In genomic region chr5:172688735-172689572, GRCh38 we compare ENCODE assay signal across 11 cellular contexts. TPM values are rescaled to one million over a fixed set of nuclear protein-coding genes. Genes with fewer than 3 reads are reported as not detected.
DNase-seq lines count a peak whose midpoint lies in the region; ATAC-seq and TF ChIP-seq lines count a peak whose summit lies in the region.
"Had no signal": no experiment of that assay in that cellular context is flagged by ENCODE, and none has a peak within 500 bp of the region (broad histone marks: within the 10 kb centered on the region; RNA-seq: fewer than 3 reads in every experiment).

No MANE protein-coding gene starts in this region.

- no peak overlapping the region for H4K91ac ChIP-seq in mesenchymal stem cell (ENCODE audit: low read length)

- CTCF ChIA-PET in activated naive CD4-positive, alpha-beta T cell treated with anti-CD3 and anti-CD28 coated beads, Interleukin-2, amount 10 ng/mL, durations not matched to agents 7 days and 5 days (lab: Charles Lee) = no interaction called here

- peak overlapping the region in 1 of 2 experiments; percentile 26 for H3K14ac ChIP-seq in mesenchymal stem cell (ENCODE audit: low read length in 2 of 2)

- peaks cover 21% of the 10 kb centered on the region for H3K27me3 Mint-ChIP-seq in activated naive CD4-positive, alpha-beta T cell treated with anti-CD3 and anti-CD28 coated beads, Interleukin-2, amount 10 ng/mL, durations not matched to agents 7 days and 5 days
- peaks cover 2% of the 10 kb centered on the region; the same call in 1 of the 2 replicates for H3K27me3 Mint-ChIP-seq in HFFc6 (ENCODE audit: insufficient read depth)

- no peak overlapping the region for H2AK5ac ChIP-seq in mesenchymal stem cell (ENCODE audit: low read length, severe bottlenecking)

- H3K9me3 Mint-ChIP-seq in activated naive CD4-positive, alpha-beta T cell treated with anti-CD3 and anti-CD28 coated beads, Interleukin-2, amount 10 ng/mL, durations not matched to agents 7 days and 5 days = no peaks in the 10 kb centered on the region
- no peaks in the 10 kb centered on the region; the same call in 1 of the 2 replicates for H3K9me3 Mint-ChIP-seq in HFFc6
- H3K9me3 Mint-ChIP-seq: CD4-positive, CD25-positive, alpha-beta regulatory T cell; IgD-negative memory B cell had no signal

- H2BK120ac ChIP-seq in mesenchymal stem cell (ENCODE audit: low read depth, low read length) = no peak overlapping the region

- H3K4ac ChIP-seq in mesenchymal stem cell (ENCODE audit: low read depth in 1 of 2, low read length in 2 of 2) = peak overlapping the region in 1 of 2 experiments; percentile 32

- H3K4me1 ChIP-seq in mesenchymal stem cell (ENCODE audit: control insufficient read depth, insufficient read depth, low read depth, low read length) = peaks cover 5% of the 10 kb centered on the region

- peaks cover 23% of the 10 kb centered on the region for H3K4me1 Mint-ChIP-seq in activated naive CD4-positive, alpha-beta T cell treated with anti-CD3 and anti-CD28 coated beads, Interleukin-2, amount 10 ng/mL, durations not matched to agents 7 days and 5 days
- H3K4me1 Mint-ChIP-seq in HFFc6 (ENCODE audit: low read depth) = no peaks in the 10 kb centered on the region

- no peak overlapping the region for H3K4me3 ChIP-seq in mesenchymal stem cell (ENCODE audit: insufficient read depth in 1 of 2, low read depth in 1 of 2, low read length in 2 of 2)

- peak overlapping the region in 1 of 2 experiments; percentile 7 for H2BK12ac ChIP-seq in mesenchymal stem cell (ENCODE audit: low read length in 2 of 2)

- H3K36me3 Mint-ChIP-seq in activated naive CD4-positive, alpha-beta T cell treated with anti-CD3 and anti-CD28 coated beads, Interleukin-2, amount 10 ng/mL, durations not matched to agents 7 days and 5 days = no peaks in the 10 kb centered on the region
- H3K36me3 Mint-ChIP-seq in HFFc6 (ENCODE audit: low read depth) = no peaks in the 10 kb centered on the region
- H3K36me3 Mint-ChIP-seq: CD4-positive, CD25-positive, alpha-beta regulatory T cell; IgD-negative memory B cell had no signal

- peaks cover 6 to 23% of the 10 kb centered on the region in 2 experiments for H3K27me3 ChIP-seq in mesenchymal stem cell (ENCODE audit: control insufficient read depth in 1 of 2, insufficient read depth in 1 of 2, low read length in 2 of 2)
- H3K27me3 ChIP-seq: brain microvascular endothelial cell had no signal

- no peak overlapping the region for H2BK5ac ChIP-seq in mesenchymal stem cell (ENCODE audit: low read depth, low read length, poor library complexity, severe bottlenecking)

- peak overlapping the region; percentile 5 for H4K8ac ChIP-seq in mesenchymal stem cell (ENCODE audit: low read length)

- H3K9me3 ChIP-seq in mesenchymal stem cell (ENCODE audit: control insufficient read depth, low read length) = no peaks in the 10 kb centered on the region

- H3K4me2 ChIP-seq in mesenchymal stem cell (ENCODE audit: low read length, poor library complexity, severe bottlenecking) = no peak overlapping the region

- H3K36me3 ChIP-seq in mesenchymal stem cell (ENCODE audit: control insufficient read depth in 1 of 2, insufficient read depth in 2 of 2, low read depth in 1 of 2, low read length in 2 of 2) = peaks cover 0 to 2% of the 10 kb centered on the region in 2 experiments
- H3K36me3 ChIP-seq: brain microvascular endothelial cell had no signal

- H2AFZ ChIP-seq in mesenchymal stem cell (ENCODE audit: low read depth, low read length) = peak overlapping the region; percentile 10

- no peaks in the 10 kb centered on the region for H3K79me1 ChIP-seq in mesenchymal stem cell (replicated peaks; ENCODE audit: low read length, poor library complexity, severe bottlenecking)

- no peak overlapping the region for H3K9ac ChIP-seq in mesenchymal stem cell (ENCODE audit: low read length)

- peak overlapping the region in 1 of 2 experiments; percentile 22 for H3K23ac ChIP-seq in mesenchymal stem cell (ENCODE audit: low read length in 2 of 2)

- DNase-seq in AG08395 (ENCODE audit: low spot score) = peak; percentile 25
- peak; percentile 68 for DNase-seq in activated naive CD4-positive, alpha-beta T cell treated with anti-CD3 and anti-CD28 coated beads, Interleukin-2, amount 10 ng/mL, durations not matched to agents 7 days and 5 days
- DNase-seq in mesenchymal stem cell = peak; percentile 39
- DNase-seq in NCI-H69 (lab: John Stamatoyannopoulos, UW) = no peak
- no peak for DNase-seq in HFFc6
- DNase-seq: brain microvascular endothelial cell had no signal

- no peak for TF ChIP-seq CTCF in HFFc6 (IDR thresholded peaks at IDR 0.05)

- H3K27ac ChIP-seq in mesenchymal stem cell (ENCODE audit: low read length, poor library complexity, severe bottlenecking) = no peak overlapping the region
- H3K27ac ChIP-seq: brain microvascular endothelial cell had no signal

- peak overlapping the region; percentile 1 to 63 for H3K18ac ChIP-seq in mesenchymal stem cell (ENCODE audit: low read depth in 1 of 2, low read length in 2 of 2)

- 59% methylated on average over 16 of the region's 16 CpGs for WGBS in mesenchymal stem cell

- H3K27ac Mint-ChIP-seq in activated naive CD4-positive, alpha-beta T cell treated with anti-CD3 and anti-CD28 coated beads, Interleukin-2, amount 10 ng/mL, durations not matched to agents 7 days and 5 days = peak overlapping the region; percentile 59
- H3K27ac Mint-ChIP-seq in HFFc6 = no peak overlapping the region

- peak; percentile 59 for ATAC-seq in HG03342 (IDR thresholded peaks at IDR 0.05; ENCODE audit: unreplicated experiment)
- ATAC-seq in HG03469 (IDR thresholded peaks at IDR 0.05; ENCODE audit: unreplicated experiment) = no peak
- ATAC-seq in GM18867 (IDR thresholded peaks at IDR 0.05; ENCODE audit: unreplicated experiment) = no peak

- H3K4me3 Mint-ChIP-seq in activated naive CD4-positive, alpha-beta T cell treated with anti-CD3 and anti-CD28 coated beads, Interleukin-2, amount 10 ng/mL, durations not matched to agents 7 days and 5 days = no peak overlapping the region
- no peak overlapping the region for H3K4me3 Mint-ChIP-seq in HFFc6
- H3K4me3 Mint-ChIP-seq: CD4-positive, CD25-positive, alpha-beta regulatory T cell; IgD-negative memory B cell had no signal

- H2BK15ac ChIP-seq in mesenchymal stem cell (ENCODE audit: low read depth, poor library complexity, severe bottlenecking) = no peak overlapping the region

RNA-seq across cellular contexts. Expression of gene NEURL1B, which starts 47.9 kb away (rescaled TPM):
- polyA plus RNA-seq in mesenchymal stem cell (2013, experiment 1 of 2) = 2.0 TPM
- 1.8 TPM for polyA plus RNA-seq in mesenchymal stem cell (2013, experiment 2 of 2)
- total RNA-seq in HFFc6 (2021; fragmentation: NEBNext Ultra II Directional; extraction: Animal tissue kit (Norgen Biotek cat#: 25700)) = 1 to 10 TPM; 2.0 to 8.6 (median 7.1) TPM
- polyA plus RNA-seq: CD4-positive, CD25-positive, alpha-beta regulatory T cell; IgD-negative memory B cell had no signal

Comparison
In these comparisons a context has a peak if more than half of its experiments do, and no peak if none do; other contexts are left out.
1. DNase-seq: peak in AG08395 (single experiment), activated naive CD4-positive, alpha-beta T cell treated with anti-CD3 and anti-CD28 coated beads, Interleukin-2, amount 10 ng/mL, durations not matched to agents 7 days and 5 days (single experiment) and mesenchymal stem cell (single experiment); none in NCI-H69 (single experiment) and HFFc6 (single experiment).